Comparison of ENCODE assay signal across 6 cellular contexts in the genomic region with DNA sequence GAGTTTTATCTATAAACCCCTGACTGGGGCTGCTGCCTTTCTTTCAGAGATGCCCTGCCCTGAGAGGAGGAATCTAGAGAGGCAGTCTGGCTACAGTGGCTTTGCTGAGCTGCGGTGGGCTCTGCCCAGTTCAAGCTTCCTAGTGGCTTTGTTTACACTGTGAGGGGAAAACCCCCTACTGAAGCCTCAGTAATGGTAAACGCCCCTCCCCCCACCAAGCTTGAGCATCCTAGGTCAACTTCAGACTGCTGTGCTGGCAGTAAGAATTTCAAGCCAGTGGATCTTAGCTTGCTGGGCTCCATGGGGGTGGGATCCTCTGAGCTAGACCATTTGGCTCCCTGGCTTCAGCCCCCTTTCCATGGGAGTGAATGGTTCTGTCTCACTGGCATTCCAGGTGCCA. TPM values are rescaled to one million over a fixed set of nuclear protein-coding genes. Genes with fewer than 3 reads are reported as not detected.
"Had no signal": no experiment of that assay in that cellular context is flagged by ENCODE, and none has a peak within 500 bp of the region (broad histone marks: within the 10 kb centered on the region; RNA-seq: fewer than 3 reads in every experiment).

No MANE protein-coding gene starts in this region.

RNA-seq across cellular contexts. Expression of a gene that starts 44.1 kb away (rescaled TPM):
- total RNA-seq: lung microvascular endothelial cell; mammary epithelial cell; naive thymus-derived CD8-positive, alpha-beta T cell had no signal
- polyA plus RNA-seq: immature natural killer cell; keratinocyte; mammary epithelial cell; naive thymus-derived CD4-positive, alpha-beta T cell; naive thymus-derived CD8-positive, alpha-beta T cell had no signal
